ENCODE assay signal across 14 cellular contexts in the genomic region with DNA sequence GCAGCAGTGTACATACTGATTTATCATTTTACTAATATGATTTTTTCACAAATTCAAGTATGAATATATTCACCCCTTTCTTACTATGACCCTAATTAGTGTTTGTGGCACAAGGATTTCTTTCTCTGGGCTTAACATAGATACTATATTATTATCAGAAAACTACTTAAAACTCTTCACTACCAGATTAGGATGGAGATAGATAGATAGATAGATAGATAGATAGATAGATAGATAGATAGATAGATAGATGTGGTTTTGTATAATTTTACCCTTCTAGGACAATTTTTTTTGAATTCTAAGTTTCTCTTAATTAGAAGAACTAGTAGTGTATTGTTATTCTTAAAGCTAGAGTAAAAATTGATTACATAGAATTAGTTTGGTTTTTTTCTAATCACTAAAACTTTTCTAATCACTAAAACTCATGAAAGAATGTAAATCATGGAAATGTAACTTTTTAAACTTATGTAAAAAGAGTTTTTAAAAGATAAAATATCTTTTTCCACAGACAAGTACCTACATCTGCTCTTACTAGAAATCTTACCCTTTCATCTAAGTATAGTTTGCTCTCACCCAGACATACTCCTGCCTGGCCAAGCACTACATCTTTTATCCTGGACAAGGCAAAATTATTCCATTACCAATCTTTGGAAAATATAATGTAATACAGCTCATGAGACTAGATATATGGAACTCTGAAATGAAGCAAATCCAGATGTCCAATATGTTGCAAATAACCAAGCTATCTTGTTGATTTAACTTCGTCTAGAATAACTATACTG. TPM values are rescaled to one million over a fixed set of nuclear protein-coding genes. Genes with fewer than 3 reads are reported as not detected.
DNase-seq lines count a peak whose midpoint lies in the region; ATAC-seq and TF ChIP-seq lines count a peak whose summit lies in the region.
"Had no signal": no experiment of that assay in that cellular context is flagged by ENCODE, and none has a peak within 500 bp of the region (broad histone marks: within the 10 kb centered on the region; RNA-seq: fewer than 3 reads in every experiment).

No MANE protein-coding gene starts in this region.

- no peak overlapping the region for H2AFZ ChIP-seq in smooth muscle cell (ENCODE audit: low read depth)
- H2AFZ ChIP-seq: neural progenitor cell had no signal

- H3K36me3 ChIP-seq in HUES6 (ENCODE audit: control insufficient read depth, insufficient read depth, low read length): peaks cover 8% of the 10 kb centered on the region
- peaks cover 0 to 10% (median 4%) of the 10 kb centered on the region in 4 donors for H3K36me3 ChIP-seq in esophagus muscularis mucosa
- H3K36me3 ChIP-seq in smooth muscle cell (ENCODE audit: low read depth): no peaks in the 10 kb centered on the region
- peaks cover 3% of the 10 kb centered on the region for H3K36me3 ChIP-seq in effector memory CD4-positive, alpha-beta T cell (ENCODE audit: control insufficient read depth, insufficient read depth, low read length)
- peaks cover 0 to 8% (median 0%) of the 10 kb centered on the region in 3 donors for H3K36me3 ChIP-seq in Peyer's patch
- H3K36me3 ChIP-seq: neural progenitor cell had no signal

- WGBS in esophagus muscularis mucosa: 64% methylated on average over 1 of the region's 1 CpG
- WGBS in smooth muscle cell (ENCODE audit: low lambda C conversion rate): 72% methylated on average over 1 of the region's 1 CpG

- H3K9ac ChIP-seq in HUES6 (ENCODE audit: low read length) (no peak overlapping the region), smooth muscle cell (ENCODE audit: low read depth) (peak overlapping the region; percentile 81)
- H3K9ac ChIP-seq: neural progenitor cell had no signal

- no peaks in the 10 kb centered on the region for H3K27me3 Mint-ChIP-seq in T-helper 17 cell
- H3K27me3 Mint-ChIP-seq: central memory CD8-positive, alpha-beta T cell; IgD-negative memory B cell had no signal

- H3K4me3 Mint-ChIP-seq in T-helper 17 cell: no peak overlapping the region
- H3K4me3 Mint-ChIP-seq: central memory CD8-positive, alpha-beta T cell; IgD-negative memory B cell; neural progenitor cell had no signal

- H3K27me3 ChIP-seq in HUES6 (ENCODE audit: control insufficient read depth, insufficient read depth, low read length) (no peaks in the 10 kb centered on the region), esophagus muscularis mucosa (no peaks in the 10 kb centered on the region), smooth muscle cell (ENCODE audit: low read depth) (no peaks in the 10 kb centered on the region), Peyer's patch (no peaks in the 10 kb centered on the region)
- H3K27me3 ChIP-seq in effector memory CD4-positive, alpha-beta T cell (replicated peaks; ENCODE audit: control insufficient read depth, insufficient read depth, low read length, poor library complexity, severe bottlenecking): no peaks in the 10 kb centered on the region
- H3K27me3 ChIP-seq: neural progenitor cell had no signal

- peak overlapping the region; percentile 67 for H3K4me2 ChIP-seq in smooth muscle cell
- H3K4me2 ChIP-seq: neural progenitor cell had no signal

- peaks cover 57% of the 10 kb centered on the region for H3F3A ChIP-seq in smooth muscle cell (ENCODE audit: low read depth)

- peaks cover 48% of the 10 kb centered on the region for H3K79me2 ChIP-seq in smooth muscle cell (ENCODE audit: low read depth)

- H3K4me1 ChIP-seq in HUES6 (ENCODE audit: control insufficient read depth, insufficient read depth, low read length): peaks cover 29% of the 10 kb centered on the region
- H3K4me1 ChIP-seq in esophagus muscularis mucosa: peaks cover 4 to 33% (median 25%) of the 10 kb centered on the region in 4 donors
- peaks cover 32% of the 10 kb centered on the region for H3K4me1 ChIP-seq in smooth muscle cell (ENCODE audit: low read depth)
- peaks cover 4% of the 10 kb centered on the region for H3K4me1 ChIP-seq in effector memory CD4-positive, alpha-beta T cell (ENCODE audit: control insufficient read depth, insufficient read depth, low read length, poor library complexity, severe bottlenecking)
- H3K4me1 ChIP-seq in Peyer's patch: peaks cover 0 to 22% (median 0%) of the 10 kb centered on the region in 4 donors

- H3K4me1 Mint-ChIP-seq in T-helper 17 cell: peaks cover 22% of the 10 kb centered on the region

- H3K27ac Mint-ChIP-seq in T-helper 17 cell: peak overlapping the region; percentile 87
- H3K27ac Mint-ChIP-seq: IgD-negative memory B cell, neural progenitor cell had no signal

- no peaks in the 10 kb centered on the region for H4K20me1 ChIP-seq in smooth muscle cell (ENCODE audit: low read depth)

- TF ChIP-seq CTCF in esophagus muscularis mucosa (IDR thresholded peaks at IDR 0.05): no peak
- no peak for TF ChIP-seq CTCF in smooth muscle cell (IDR thresholded peaks at IDR 0.05; ENCODE audit: borderline replicate concordance, insufficient read depth, poor library complexity, severe bottlenecking)
- no peak for TF ChIP-seq CTCF in Peyer's patch (IDR thresholded peaks at IDR 0.05)

- intact Hi-C loops in esophagus muscularis mucosa (cut with DNase I): no loop called here

- TF ChIP-seq POLR2A in esophagus muscularis mucosa (IDR thresholded peaks at IDR 0.05; ENCODE audit: low read depth) (no peak), Peyer's patch (IDR thresholded peaks at IDR 0.05) (no peak)

- H3K27ac ChIP-seq in HUES6 (ENCODE audit: low read depth, low read length) (peak overlapping the region; percentile 49; the same call in 1 of the 2 replicates), esophagus muscularis mucosa (replicated peaks in 1 of 4) (peak overlapping the region in 3 of 4 donors; percentile 47 to 54 (median 53)), smooth muscle cell (ENCODE audit: low read depth) (peak overlapping the region; percentile 100), Peyer's patch (peak overlapping the region in 2 of 4 donors; percentile 15 to 62)
- no peak overlapping the region for H3K27ac ChIP-seq in effector memory CD4-positive, alpha-beta T cell (ENCODE audit: insufficient read depth, low read length, poor library complexity, severe bottlenecking)
- H3K27ac ChIP-seq: neural progenitor cell had no signal

- ATAC-seq in T-helper 17 cell (no peak), GM21576 (IDR thresholded peaks at IDR 0.05; ENCODE audit: unreplicated experiment) (no peak)

- no peak for TF ChIP-seq EP300 in esophagus muscularis mucosa (IDR thresholded peaks at IDR 0.05)

- DNase-seq in T-helper 17 cell: no peak
- no peak for DNase-seq in esophagus muscularis mucosa (ENCODE audit: extremely low spot score)
- no peak for DNase-seq in smooth muscle cell (lab: John Stamatoyannopoulos, UW; ENCODE audit: unreplicated experiment)
- no peak for DNase-seq in effector memory CD4-positive, alpha-beta T cell
- DNase-seq in Peyer's patch: no peak
- DNase-seq: islet precursor cell; NCI-H146; NCI-H82; stimulated activated naive CD4-positive, alpha-beta T cell had no signal

- H3K9me3 ChIP-seq in HUES6 (ENCODE audit: control insufficient read depth, insufficient read depth, low read depth, low read length) (peaks cover 3% of the 10 kb centered on the region), T-helper 17 cell (ENCODE audit: control insufficient read depth, low read length, poor library complexity, severe bottlenecking) (no peaks in the 10 kb centered on the region), esophagus muscularis mucosa (no peaks in the 10 kb centered on the region), smooth muscle cell (replicated peaks; ENCODE audit: low read depth) (no peaks in the 10 kb centered on the region), Peyer's patch (no peaks in the 10 kb centered on the region)
- no peaks in the 10 kb centered on the region for H3K9me3 ChIP-seq in effector memory CD4-positive, alpha-beta T cell (ENCODE audit: control insufficient read depth, low read length)

- peaks cover 3% of the 10 kb centered on the region for H3K36me3 Mint-ChIP-seq in T-helper 17 cell (ENCODE audit: low read depth)

- no peak overlapping the region for H3K4me3 ChIP-seq in HUES6 (ENCODE audit: low read depth, low read length)
- no peak overlapping the region for H3K4me3 ChIP-seq in esophagus muscularis mucosa
- H3K4me3 ChIP-seq in smooth muscle cell: no peak overlapping the region
- no peak overlapping the region for H3K4me3 ChIP-seq in effector memory CD4-positive, alpha-beta T cell (ENCODE audit: insufficient read depth, low read depth, low read length, poor library complexity, severe bottlenecking)
- no peak overlapping the region for H3K4me3 ChIP-seq in Peyer's patch
- H3K4me3 ChIP-seq: neural progenitor cell had no signal

RNA-seq across cellular contexts. Expression of gene VMP1, which starts 49.8 kb away (rescaled TPM):
- 100 to 1,000 TPM; 132 to 159 TPM for total RNA-seq in T-helper 17 cell
- 100 to 1,000 TPM in 1 of 4 donors, 10 to 100 TPM in 3; 47.3 to 137 (median 59.6) TPM for total RNA-seq in esophagus muscularis mucosa
- 514 and 545 TPM in 2 replicates for total RNA-seq in smooth muscle cell
- polyA plus RNA-seq in smooth muscle cell: 102 and 116 TPM in 2 replicates
- total RNA-seq in Peyer's patch: 100 to 1,000 TPM; 228 to 366 (median 332) TPM

RNA-seq across cellular contexts. Expression of gene PTRH2, which starts 50.0 kb away (rescaled TPM):
- total RNA-seq in T-helper 17 cell (1 to 10 TPM; 6.9 to 9.0 TPM), esophagus muscularis mucosa (10 to 100 TPM; 11.4 to 31.1 (median 15.2) TPM), smooth muscle cell (11.4 and 28.2 TPM in 2 replicates), Peyer's patch (10 to 100 TPM; 11.7 to 60.2 (median 14.9) TPM)
- 26.2 and 27.5 TPM in 2 replicates for polyA plus RNA-seq in smooth muscle cell
